Comparison of ENCODE assay signal across 19 cellular contexts in the genomic region with DNA sequence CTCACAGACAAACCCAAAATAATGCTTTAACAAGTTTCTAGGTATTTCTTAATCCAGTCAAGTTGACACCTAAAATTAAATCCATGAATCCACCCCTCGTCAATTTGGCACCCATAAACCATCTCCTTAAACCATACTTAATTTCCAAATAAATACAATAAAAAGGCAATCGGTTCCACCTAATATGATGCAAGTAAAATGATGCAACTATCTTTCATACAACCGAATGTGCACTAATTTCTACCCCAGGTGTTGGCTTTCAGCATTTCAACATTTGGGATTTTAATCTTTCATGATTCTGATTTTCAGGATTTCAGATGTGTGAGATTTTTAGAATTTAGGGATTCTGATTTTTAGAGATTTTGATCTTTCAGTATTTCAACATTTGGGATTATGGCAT.
"Had no signal": no experiment of that assay in that cellular context is flagged by ENCODE, and none has a peak within 500 bp of the region (broad histone marks: within the 10 kb centered on the region; RNA-seq: fewer than 3 reads in every experiment).

No MANE protein-coding gene starts in this region.

- H3K4me2 ChIP-seq: neural progenitor cell, smooth muscle cell had no signal

- H3K27ac Mint-ChIP-seq: activated naive CD4-positive, alpha-beta T cell treated with anti-CD3 and anti-CD28 coated beads for 36 hours; dendritic cell treated with granulocyte-macrophage colony-stimulating factor and Interleukin-4, amounts not matched to agents 40 ng/mL and 50 ng/mL, for 4 days; neural progenitor cell had no signal

- H3K27ac ChIP-seq: ascending aorta, breast epithelium, gastrocnemius medialis, neural progenitor cell, pancreas, stomach, testis, upper lobe of right lung had no signal

- H3K9me3 Mint-ChIP-seq: activated naive CD4-positive, alpha-beta T cell treated with anti-CD3 and anti-CD28 coated beads for 36 hours; dendritic cell treated with granulocyte-macrophage colony-stimulating factor and Interleukin-4, amounts not matched to agents 40 ng/mL and 50 ng/mL, for 4 days had no signal

- DNase-seq: activated CD4-positive, alpha-beta T cell treated with anti-CD3 and anti-CD28 coated beads, Interleukin-2, amount 50 U/mL, for 48 hours; activated naive CD4-positive, alpha-beta T cell treated with anti-CD3 and anti-CD28 coated beads for 36 hours; effector CD8-positive, alpha-beta T cell; gastrocnemius medialis; head of caudate nucleus; midbrain; pancreas; stimulated activated CD4-positive, alpha-beta T cell treated with anti-CD3 and anti-CD28 coated beads, Interleukin-4, amount 100 ng/mL, for 1 hour; stomach; SW 1271; T-helper 2 cell; testis; upper lobe of right lung had no signal

- H3K4me3 Mint-ChIP-seq: activated naive CD4-positive, alpha-beta T cell treated with anti-CD3 and anti-CD28 coated beads for 36 hours; dendritic cell treated with granulocyte-macrophage colony-stimulating factor and Interleukin-4, amounts not matched to agents 40 ng/mL and 50 ng/mL, for 4 days; neural progenitor cell had no signal

- H3K9me3 ChIP-seq: ascending aorta, breast epithelium, gastrocnemius medialis, pancreas, stomach, testis, upper lobe of right lung had no signal

- H2AFZ ChIP-seq: neural progenitor cell had no signal

- H3K4me1 Mint-ChIP-seq: neural progenitor cell had no signal

- H3K27me3 Mint-ChIP-seq: dendritic cell treated with granulocyte-macrophage colony-stimulating factor and Interleukin-4, amounts not matched to agents 40 ng/mL and 50 ng/mL, for 4 days had no signal

- H3K4me3 ChIP-seq: ascending aorta, breast epithelium, gastrocnemius medialis, neural progenitor cell, pancreas, smooth muscle cell, stomach, testis, upper lobe of right lung had no signal

- H3K9ac ChIP-seq: neural progenitor cell had no signal

- H3K36me3 ChIP-seq: breast epithelium, pancreas had no signal

- H3K27me3 ChIP-seq: ascending aorta, breast epithelium, gastrocnemius medialis, neural progenitor cell, pancreas, stomach, testis, upper lobe of right lung had no signal

- ATAC-seq: gastrocnemius medialis, pancreas, sciatic nerve, upper lobe of right lung had no signal

- H3K4me1 ChIP-seq: neural progenitor cell had no signal
